ENCODE assay signal across 11 cellular contexts in the genomic region with DNA sequence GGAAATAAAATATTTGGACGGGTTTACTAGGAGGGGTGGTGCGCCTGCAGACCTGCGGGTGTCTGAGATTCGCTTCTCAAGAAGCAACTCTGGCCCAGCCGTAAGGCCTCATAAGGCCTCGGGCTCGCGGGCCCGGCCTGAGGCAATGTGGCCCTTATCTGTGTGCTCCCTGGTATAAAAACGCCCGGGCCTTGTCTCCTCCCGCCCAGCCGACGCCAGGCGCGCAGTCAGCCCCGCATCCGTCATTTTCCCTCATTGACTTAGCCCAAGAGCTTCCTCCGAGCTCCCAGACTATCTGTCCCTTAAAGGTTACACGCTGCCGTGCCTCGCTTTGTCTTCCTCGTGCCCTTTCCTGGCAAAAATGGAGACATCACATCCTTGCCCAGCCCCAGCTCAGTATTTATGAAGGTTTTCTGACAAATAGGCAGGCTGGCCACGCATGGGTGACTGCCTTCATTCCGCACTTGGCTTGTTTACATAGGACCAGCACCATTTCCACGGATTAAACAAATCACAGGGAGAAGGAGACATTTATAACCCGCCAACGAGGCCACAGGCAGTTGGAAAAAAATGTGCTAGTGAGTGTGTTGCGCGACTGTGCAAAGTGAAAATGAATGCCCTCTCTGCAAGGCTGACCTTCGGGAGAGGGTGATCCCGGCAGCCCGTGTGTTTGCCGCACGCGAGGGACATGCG.
DNase-seq lines count a peak whose midpoint lies in the region; ATAC-seq and TF ChIP-seq lines count a peak whose summit lies in the region.
"Had no signal": no experiment of that assay in that cellular context is flagged by ENCODE, and none has a peak within 500 bp of the region (broad histone marks: within the 10 kb centered on the region; RNA-seq: fewer than 3 reads in every experiment).

No MANE protein-coding gene starts in this region.

- H3K4me1 ChIP-seq in left ventricle myocardium inferior, result peaks cover 14% of the 10 kb centered on the region
- H3K4me1 ChIP-seq: Caco-2 had no signal

- ATAC-seq in effector memory CD8-positive, alpha-beta T cell (replicated peaks), result no peak
- no peak for ATAC-seq in natural killer cell

- H3K36me3 ChIP-seq in left ventricle myocardium inferior, result no peaks in the 10 kb centered on the region
- H3K36me3 ChIP-seq: cardiac muscle cell had no signal

- no peak for DNase-seq in left ventricle myocardium inferior
- no peak for DNase-seq in cardiac septum (ENCODE audit: low spot score)
- no peak for DNase-seq in effector memory CD8-positive, alpha-beta T cell
- no peak for DNase-seq in natural killer cell
- no peak for DNase-seq in NAMALWA (ENCODE audit: low spot score)
- no peak for DNase-seq in DMS153 treated with DMSO at 0.1 percent for 48 hours (lab: John Stamatoyannopoulos, UW; ENCODE audit: unreplicated experiment)
- DNase-seq in GM13976 (ENCODE audit: low spot score), result no peak
- no peak for DNase-seq in hepatic stellate cell (ENCODE audit: low spot score)
- DNase-seq: Caco-2, T-helper 9 cell had no signal

- no peaks in the 10 kb centered on the region for H3K9me3 ChIP-seq in left ventricle myocardium inferior (replicated peaks)
- H3K9me3 ChIP-seq: Caco-2 had no signal

- peak overlapping the region; percentile 25 to 66 for H3K4me3 Mint-ChIP-seq in effector memory CD8-positive, alpha-beta T cell
- H3K4me3 Mint-ChIP-seq in natural killer cell, result peak overlapping the region; percentile 95

- no peaks in the 10 kb centered on the region for H3K9me3 Mint-ChIP-seq in effector memory CD8-positive, alpha-beta T cell
- no peaks in the 10 kb centered on the region for H3K9me3 Mint-ChIP-seq in natural killer cell

- no peak for TF ChIP-seq CTCF in left ventricle myocardium inferior (IDR thresholded peaks at IDR 0.05; ENCODE audit: borderline replicate concordance)
- TF ChIP-seq CTCF in natural killer cell (IDR thresholded peaks at IDR 0.05), result no peak
- TF ChIP-seq CTCF in GM13976 (IDR thresholded peaks at IDR 0.05; ENCODE audit: borderline replicate concordance, control extremely low read depth, extremely low read depth, insufficient read depth, missing control alignments), result no peak

- intact Hi-C loops in left ventricle myocardium inferior (cut with micrococcal nuclease) (no loop called here), cardiac septum (cut with DNase I) (no loop called here), natural killer cell (cut with micrococcal nuclease) (no loop called here)

- H3K36me3 Mint-ChIP-seq in effector memory CD8-positive, alpha-beta T cell (ENCODE audit: insufficient read depth), result peaks cover 4% of the 10 kb centered on the region
- H3K36me3 Mint-ChIP-seq in natural killer cell, result no peaks in the 10 kb centered on the region

- peak overlapping the region; percentile 71 for H3K4me3 ChIP-seq in left ventricle myocardium inferior

- peaks cover 38% of the 10 kb centered on the region for H3K27me3 ChIP-seq in left ventricle myocardium inferior (ENCODE audit: low read depth)

- H3K27ac Mint-ChIP-seq in effector memory CD8-positive, alpha-beta T cell, result no peak overlapping the region
- no peak overlapping the region for H3K27ac Mint-ChIP-seq in natural killer cell

- H3K27me3 Mint-ChIP-seq in effector memory CD8-positive, alpha-beta T cell, result peaks cover 61 to 83% of the 10 kb centered on the region in 2 donors
- peaks cover 9 to 57% of the 10 kb centered on the region in 2 donors for H3K27me3 Mint-ChIP-seq in natural killer cell (ENCODE audit: low read depth in 2 of 2)

- in situ Hi-C loops in GM13976 (cut with MboI; ENCODE audit: low sequenced_read_pairs, unreplicated experiment), result loop anchor here (25.0 kb wide), 1 partner anchor 412 kb away; no protein-coding TSS in a partner anchor

- peaks cover 8 to 17% of the 10 kb centered on the region in 2 donors for H3K4me1 Mint-ChIP-seq in effector memory CD8-positive, alpha-beta T cell (ENCODE audit: low read depth in 2 of 2)
- H3K4me1 Mint-ChIP-seq in natural killer cell, result peaks cover 21 to 22% of the 10 kb centered on the region in 2 donors

- H3K27ac ChIP-seq in left ventricle myocardium inferior (replicated peaks), result no peak overlapping the region
- H3K27ac ChIP-seq: cardiac muscle cell had no signal
